Comparison of ENCODE assay signal across 16 cellular contexts in the genomic region with DNA sequence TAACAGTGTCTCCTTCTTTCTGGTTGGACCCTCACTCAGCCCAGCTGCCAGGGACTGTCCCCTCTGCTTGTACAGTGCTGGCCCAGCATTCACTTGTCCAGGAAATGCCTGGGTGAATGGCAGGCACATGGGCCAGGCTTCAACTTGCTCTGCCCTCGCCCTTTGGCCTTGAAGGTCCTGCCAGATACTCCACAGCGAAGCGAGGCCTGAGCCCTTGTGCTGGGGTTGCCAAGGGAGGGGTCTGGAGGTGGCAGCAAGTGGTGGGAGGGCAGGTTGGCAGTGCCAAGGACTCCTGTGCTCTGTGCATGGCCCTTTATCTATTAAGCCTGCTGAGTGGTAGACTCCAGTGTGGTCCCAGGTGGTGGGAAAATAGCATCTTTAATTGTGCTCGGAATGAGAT.
DNase-seq lines count a peak whose midpoint lies in the region; ATAC-seq, FAIRE-seq and TF ChIP-seq lines count a peak whose summit lies in the region.
"Had no signal": no experiment of that assay in that cellular context is flagged by ENCODE, and none has a peak within 500 bp of the region (broad histone marks: within the 10 kb centered on the region; RNA-seq: fewer than 3 reads in every experiment).

No MANE protein-coding gene starts in this region.

- DNase-seq in right cardiac atrium = peak in 1 of 3 donors; percentile 58
- DNase-seq in right atrium auricular region (ENCODE audit: low spot score) = no peak
- DNase-seq in H1 (ENCODE audit: low read depth in 1 of 2, low spot score in 2 of 2) = no peak
- DNase-seq in pancreas = peak in 3 of 6 donors; percentile 48 to 63 (median 50)
- no peak for DNase-seq in lower lobe of right lung
- no peak for DNase-seq in SK-N-DZ (ENCODE audit: low spot score)
- DNase-seq: GOT3, NCI-H1105 treated with DMSO at 0.1 percent for 48 hours, NCI-H1694, NCI-H2081 treated with DMSO at 0.1 percent for 48 hours, NCI-H446 treated with DMSO at 0.1 percent for 48 hours, OCI-M1, SHP77 had no signal

- H4K5ac ChIP-seq in H1 (ENCODE audit: insufficient read length, low read depth, low read length) = no peak overlapping the region

- H3K14ac ChIP-seq in H1 (ENCODE audit: insufficient read length) = no peak overlapping the region

- no peak overlapping the region for H3K4ac ChIP-seq in H1 (replicated peaks; ENCODE audit: insufficient read length, low read depth, low read length)

- ATAC-seq in right cardiac atrium = peak; percentile 12 to 16
- ATAC-seq in pancreas = peak; percentile 18 to 62 (median 52)
- no peak for ATAC-seq in lower lobe of right lung
- ATAC-seq in GM21526 (IDR thresholded peaks at IDR 0.05; ENCODE audit: low FRiP score, unreplicated experiment) = no peak

- H3K9me3 ChIP-seq in right cardiac atrium (ENCODE audit: control insufficient read depth, low read length) = no peaks in the 10 kb centered on the region
- H3K9me3 ChIP-seq in right atrium auricular region = no peaks in the 10 kb centered on the region
- no peaks in the 10 kb centered on the region for H3K9me3 ChIP-seq in H1 (ENCODE audit: insufficient read depth in 2 of 2, low read depth in 1 of 2, low read length in 1 of 2)
- no peaks in the 10 kb centered on the region for H3K9me3 ChIP-seq in pancreas
- no peaks in the 10 kb centered on the region for H3K9me3 ChIP-seq in lower lobe of right lung

- no peak overlapping the region for H3K9ac ChIP-seq in H1 (replicated peaks in 1 of 4; ENCODE audit: extremely low read depth in 1 of 4, low read depth in 3 of 4, low read length in 3 of 4)

- no peak overlapping the region for H2BK5ac ChIP-seq in H1 (ENCODE audit: low read depth, low read length)

- 0 out of 2 replicates have a peak overlapping the region, but pooled peaks have one; percentile 61 for H2BK15ac ChIP-seq in H1 (ENCODE audit: low read length)

- intact Hi-C loops in right cardiac atrium (cut with DNase I) (no loop called here), pancreas (cut with DNase I) (no loop called here), lower lobe of right lung (cut with DNase I) (no loop called here)

- H3K27me3 ChIP-seq in right cardiac atrium (ENCODE audit: control insufficient read depth, insufficient read depth) (no peaks in the 10 kb centered on the region), right atrium auricular region (no peaks in the 10 kb centered on the region), H1 (replicated peaks in 1 of 4; ENCODE audit: control insufficient read depth in 3 of 4, extremely low read depth in 1 of 4, insufficient read depth in 3 of 4, low read length in 3 of 4) (no peaks in the 10 kb centered on the region), pancreas (no peaks in the 10 kb centered on the region), lower lobe of right lung (ENCODE audit: low read depth) (no peaks in the 10 kb centered on the region)

- no peak overlapping the region for H2AFZ ChIP-seq in H1 (ENCODE audit: low read length)

- no peaks in the 10 kb centered on the region; the same call in 1 of the 2 replicates for H3K23me2 ChIP-seq in H1 (ENCODE audit: low read depth, low read length)

- no peak overlapping the region for H3K23ac ChIP-seq in H1 (ENCODE audit: insufficient read length)

- FAIRE-seq in H1 (lab: Jason Lieb, UNC) (no peak), pancreas (lab: Jason Lieb, UNC) (no peak)
- FAIRE-seq: D721Med, GM12891 had no signal

- no peak overlapping the region for H2AK5ac ChIP-seq in H1 (ENCODE audit: low read depth, low read length)

- no peak overlapping the region for H3K4me3 ChIP-seq in right cardiac atrium (ENCODE audit: low read length)
- no peak overlapping the region for H3K4me3 ChIP-seq in right atrium auricular region
- no peak overlapping the region for H3K4me3 ChIP-seq in H1 (ENCODE audit: extremely low read depth in 1 of 4, insufficient read depth in 2 of 4, low read depth in 3 of 4, low read length in 4 of 4)
- H3K4me3 ChIP-seq in pancreas = no peak overlapping the region
- no peak overlapping the region for H3K4me3 ChIP-seq in lower lobe of right lung

- peak overlapping the region; percentile 29; the same call in 1 of the 2 replicates for H4K8ac ChIP-seq in H1 (ENCODE audit: extremely low read depth, insufficient read depth, low read length)

- H3K27ac ChIP-seq in right cardiac atrium (ENCODE audit: low read length) (no peak overlapping the region), right atrium auricular region (no peak overlapping the region), H1 (ENCODE audit: low read depth, low read length) (no peak overlapping the region), pancreas (peak overlapping the region; percentile 14 to 69 (median 58)), lower lobe of right lung (no peak overlapping the region)

- H3K79me1 ChIP-seq in H1 (ENCODE audit: low read depth, low read length) = no peaks in the 10 kb centered on the region

- no peak overlapping the region for H2BK20ac ChIP-seq in H1 (ENCODE audit: low read length)

- no peak overlapping the region for H4K91ac ChIP-seq in H1 (replicated peaks; ENCODE audit: insufficient read length, low read length)

- no peak overlapping the region for H2BK12ac ChIP-seq in H1 (ENCODE audit: low read depth, low read length)

- TF ChIP-seq EP300 in H1 (IDR thresholded peaks at IDR 0.05; ENCODE audit: borderline replicate concordance in 1 of 2, low read depth in 2 of 2, low read length in 2 of 2) = no peak

- H3K4me2 ChIP-seq in H1 (ENCODE audit: insufficient read depth in 1 of 2, low read depth in 2 of 2, low read length in 2 of 2) = no peak overlapping the region

- POLR2A ChIA-PET in H1 (lab: Charles Lee; ENCODE audit: partially characterized antibody) = no interaction called here

- H3K36me3 ChIP-seq in right atrium auricular region = no peaks in the 10 kb centered on the region
- H3K36me3 ChIP-seq in H1 (ENCODE audit: control insufficient read depth in 2 of 4, insufficient read depth in 4 of 4, low read length in 3 of 4) = no peaks in the 10 kb centered on the region
- no peaks in the 10 kb centered on the region for H3K36me3 ChIP-seq in pancreas
- H3K36me3 ChIP-seq in lower lobe of right lung = no peaks in the 10 kb centered on the region

- TF ChIP-seq RAD21 in H1 (IDR thresholded peaks at IDR 0.05 in 1 of 2, conservative IDR thresholded peaks at IDR 0.05 in 1 of 2; ENCODE audit: low read depth in 2 of 2, low read length in 2 of 2) = no peak

- no peak overlapping the region for H3K56ac ChIP-seq in H1 (replicated peaks; ENCODE audit: insufficient read length, low read depth, low read length)

- CTCF ChIA-PET in H1 (lab: Charles Lee; ENCODE audit: partially characterized antibody) = interaction anchor here (0.7 to 2.1 kb wide), 9 partner anchors 11 to 158 kb away, joined by 3 to 8 read pairs (median 4); no protein-coding TSS in a partner anchor

- TF ChIP-seq POLR2A in H1 (IDR thresholded peaks at IDR 0.05; ENCODE audit: control extremely low read depth in 1 of 2, low read depth in 2 of 2, low read length in 2 of 2) = no peak

- no peak for TF ChIP-seq CTCF in right atrium auricular region (IDR thresholded peaks at IDR 0.05)
- TF ChIP-seq CTCF in H1 (IDR thresholded peaks at IDR 0.05; ENCODE audit: control extremely low read depth in 1 of 3, insufficient read depth in 1 of 3, low read depth in 1 of 3, low read length in 3 of 3) = no peak
- TF ChIP-seq CTCF in pancreas (IDR thresholded peaks at IDR 0.05) = no peak
- TF ChIP-seq CTCF in lower lobe of right lung (IDR thresholded peaks at IDR 0.05) = no peak

- H3K79me2 ChIP-seq in H1 (ENCODE audit: control insufficient read depth in 1 of 2, insufficient read depth in 2 of 2, low read length in 2 of 2) = no peaks in the 10 kb centered on the region

- H3K4me1 ChIP-seq in right cardiac atrium (ENCODE audit: control insufficient read depth, insufficient read depth, low read length) (peaks cover 20% of the 10 kb centered on the region), right atrium auricular region (peaks cover 0 to 56% of the 10 kb centered on the region in 2 donors), H1 (replicated peaks in 1 of 4; ENCODE audit: control insufficient read depth in 3 of 4, insufficient read depth in 4 of 4, low read length in 3 of 4) (peaks cover 0 to 14% (median 6%) of the 10 kb centered on the region in 4 experiments; a peak in 6 of 7 replicates), pancreas (peaks cover 0 to 10% (median 9%) of the 10 kb centered on the region in 3 donors), lower lobe of right lung (peaks cover 26% of the 10 kb centered on the region)

- no peak overlapping the region for H2BK120ac ChIP-seq in H1 (replicated peaks; ENCODE audit: low read depth, low read length)

- H3K18ac ChIP-seq in H1 (ENCODE audit: extremely low read depth, low read length) = no peak overlapping the region

- WGBS in right cardiac atrium = 75% methylated on average over 4 of the region's 4 CpGs
- WGBS in H1 (ENCODE audit: extremely low coverage in 1 of 2, insufficient coverage in 1 of 2, insufficient read length in 1 of 2, insufficient replicate concordance in 2 of 2, low coverage in 1 of 2, low lambda C conversion rate in 2 of 2, missing lambda C conversion rate in 1 of 2), 2 experiments = 95% methylated on average over 3 of the region's 4 CpGs; no CpG with 5 or more reads in 1 of the 2 experiments
- 23 to 30% methylated on average over 4 of the region's 4 CpGs for WGBS in pancreas, 2 donors

- H4K20me1 ChIP-seq in H1 (replicated peaks in 1 of 2; ENCODE audit: control insufficient read depth in 1 of 2, insufficient read depth in 2 of 2, low read length in 2 of 2) = peaks cover 0 to under 1% of the 10 kb centered on the region in 2 experiments

TF ChIP-seq in H1, 55 proteins besides CTCF, POLR2A, EP300 and RAD21 (continues in another document):
- no peak for TF ChIP-seq BRCA1 (IDR thresholded peaks at IDR 0.05; ENCODE audit: low read depth, low read length)
- no peak for TF ChIP-seq SIX5 (IDR thresholded peaks at IDR 0.05; ENCODE audit: low read depth, low read length)
- no peak for TF ChIP-seq TCF12 (IDR thresholded peaks at IDR 0.05; ENCODE audit: low read depth, low read length)
- TF ChIP-seq MAX (IDR thresholded peaks at IDR 0.05) = no peak
- TF ChIP-seq SP2 (IDR thresholded peaks at IDR 0.05; ENCODE audit: low read length) = no peak
- no peak for TF ChIP-seq POLR2AphosphoS5 (IDR thresholded peaks at IDR 0.05; ENCODE audit: low read depth, low read length)
- TF ChIP-seq TAF7 (optimal IDR thresholded peaks at IDR 0.05; ENCODE audit: borderline replicate concordance, low read depth, low read length) = no peak
- TF ChIP-seq HDAC2 (IDR thresholded peaks at IDR 0.05; ENCODE audit: borderline replicate concordance in 1 of 2, low read depth in 2 of 2, low read length in 2 of 2) = no peak
- TF ChIP-seq CTBP2 (IDR thresholded peaks at IDR 0.05; ENCODE audit: borderline replicate concordance, insufficient read depth, insufficient read length, low read length) = no peak

Comparison
In these comparisons a context has a peak if more than half of its experiments do, and no peak if none do; other contexts are left out.
1. ATAC-seq: peak in right cardiac atrium (2 of 2) and pancreas (4 of 4); none in lower lobe of right lung (0 of 2) and GM21526 (single experiment).
2. H3K27ac ChIP-seq: peak in pancreas (4 of 4); none in right cardiac atrium (single experiment), right atrium auricular region (0 of 2), H1 (single experiment) and lower lobe of right lung (single experiment).